20 cellular contexts compared by ENCODE assay signal in the genomic region with DNA sequence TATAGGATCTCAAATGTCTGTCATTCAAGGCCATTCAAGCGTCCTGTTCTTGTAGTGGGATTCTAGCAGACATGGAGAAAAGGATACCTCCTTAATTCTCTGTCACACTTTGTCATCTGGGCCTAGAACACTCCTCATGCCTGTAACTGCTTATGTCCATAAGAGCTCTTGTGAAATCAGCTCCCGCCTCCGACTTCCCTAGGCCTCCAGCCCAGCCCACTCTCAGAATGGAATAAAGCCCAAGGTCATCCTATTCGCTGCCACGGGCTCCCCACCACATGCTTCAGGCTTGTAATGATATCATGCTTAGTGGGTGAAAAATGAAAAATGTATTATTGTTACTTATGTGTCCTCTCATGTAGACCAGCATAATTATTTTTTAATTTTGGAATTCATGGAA.
DNase-seq lines count a peak whose midpoint lies in the region; ATAC-seq and TF ChIP-seq lines count a peak whose summit lies in the region.
"Had no signal": no experiment of that assay in that cellular context is flagged by ENCODE, and none has a peak within 500 bp of the region (broad histone marks: within the 10 kb centered on the region; RNA-seq: fewer than 3 reads in every experiment).

No MANE protein-coding gene starts in this region.

- H3K4me1 ChIP-seq in adrenal gland (replicated peaks in 1 of 2) (peaks cover 2 to 7% of the 10 kb centered on the region in 2 donors), lower lobe of right lung (no peaks in the 10 kb centered on the region)
- H3K4me1 ChIP-seq: heart left ventricle, sigmoid colon, tibial nerve had no signal

- peak; percentile 55 to 67 for ATAC-seq in lower lobe of right lung
- ATAC-seq: activated CD8-positive, alpha-beta T cell treated with anti-CD3 and anti-CD28 coated beads, Interleukin-2, amount 10 ng/mL, durations not matched to agents 7 days and 5 days; activated naive CD8-positive, alpha-beta T cell treated with anti-CD3 and anti-CD28 coated beads, Interleukin-2, amount 50 U/mL, for 24 hours; stimulated activated naive CD8-positive, alpha-beta T cell treated with anti-CD3 and anti-CD28 coated beads, Interleukin-15, amount 100 ng/mL, for 72 hours had no signal

- intact Hi-C loops in adrenal gland (cut with DNase I) (no loop called here), lower lobe of right lung (cut with DNase I) (no loop called here)

- no peaks in the 10 kb centered on the region for H3K9me3 ChIP-seq in adrenal gland (replicated peaks in 1 of 3)
- H3K9me3 ChIP-seq in lower lobe of right lung, result no peaks in the 10 kb centered on the region
- H3K9me3 ChIP-seq: heart left ventricle, sigmoid colon, tibial nerve had no signal

- peak; percentile 1 for DNase-seq in NB4 (ENCODE audit: low read depth)
- peak; percentile 68 for DNase-seq in NCI-H1105 treated with DMSO at 0.1 percent for 48 hours (lab: John Stamatoyannopoulos, UW)
- peak; percentile 25 to 85 (median 43) for DNase-seq in adrenal gland
- no peak for DNase-seq in lower lobe of right lung
- no peak for DNase-seq in iPS-NIHi7 (ENCODE audit: extremely low spot score)
- DNase-seq in HCEC 1CT, result no peak
- DNase-seq in NCI-H2196 treated with DMSO at 0.1 percent for 48 hours (lab: John Stamatoyannopoulos, UW; ENCODE audit: unreplicated experiment), result no peak
- DNase-seq: activated CD4-positive, alpha-beta T cell treated with anti-CD3 and anti-CD28 coated beads for 1 hour; activated CD8-positive, alpha-beta T cell treated with anti-CD3 and anti-CD28 coated beads, Interleukin-2, amount 10 ng/mL, durations not matched to agents 7 days and 5 days; activated effector memory CD4-positive, alpha-beta T cell treated with Interleukin-2 at 50 U/mL for 16 hours; activated naive CD8-positive, alpha-beta T cell treated with anti-CD3 and anti-CD28 coated beads, Interleukin-2, amount 50 U/mL, for 24 hours; activated T-cell treated with anti-CD3 and anti-CD28 coated beads for 4 hours; foreskin fibroblast; MV-4-11; NCI-H446 treated with DMSO at 0.1 percent for 48 hours; nephron progenitor cell; sigmoid colon; stimulated activated naive CD8-positive, alpha-beta T cell treated with anti-CD3 and anti-CD28 coated beads, Interleukin-15, amount 100 ng/mL, for 72 hours had no signal

- H3K27me3 ChIP-seq in adrenal gland (no peaks in the 10 kb centered on the region), lower lobe of right lung (ENCODE audit: low read depth) (no peaks in the 10 kb centered on the region)
- H3K27me3 ChIP-seq: heart left ventricle, sigmoid colon, tibial nerve had no signal

- TF ChIP-seq POLR2A in NB4 (IDR thresholded peaks at IDR 0.05; ENCODE audit: extremely low read depth, insufficient read length), result no peak
- TF ChIP-seq POLR2A in adrenal gland (IDR thresholded peaks at IDR 0.05), result no peak

- TF ChIP-seq CTCF in NB4 (IDR thresholded peaks at IDR 0.05; ENCODE audit: low read depth, low read length) (no peak), adrenal gland (IDR thresholded peaks at IDR 0.05) (no peak), lower lobe of right lung (IDR thresholded peaks at IDR 0.05) (no peak)

- H3K27ac ChIP-seq in adrenal gland, result no peak overlapping the region
- H3K27ac ChIP-seq in lower lobe of right lung, result no peak overlapping the region
- H3K27ac ChIP-seq: heart left ventricle, sigmoid colon, tibial nerve had no signal

- H3K4me3 ChIP-seq in NB4 (ENCODE audit: low read depth, low read length), result no peak overlapping the region
- no peak overlapping the region for H3K4me3 ChIP-seq in adrenal gland
- no peak overlapping the region for H3K4me3 ChIP-seq in lower lobe of right lung
- H3K4me3 ChIP-seq: heart left ventricle, sigmoid colon, tibial nerve had no signal

- WGBS in adrenal gland, 4 donors, result 41 to 60% (median 52%) methylated on average over 5 of the region's 5 CpGs

- H3K36me3 ChIP-seq in adrenal gland (replicated peaks in 1 of 2) (no peaks in the 10 kb centered on the region), lower lobe of right lung (no peaks in the 10 kb centered on the region)
- H3K36me3 ChIP-seq: heart left ventricle, sigmoid colon, tibial nerve had no signal

Comparison
In these comparisons a context has a peak if more than half of its experiments do, and no peak if none do; other contexts are left out.
1. DNase-seq: peak in NB4 (single experiment), NCI-H1105 treated with DMSO at 0.1 percent for 48 hours (single experiment) and adrenal gland (7 of 7); none in lower lobe of right lung (single experiment), iPS-NIHi7 (single experiment), HCEC 1CT (single experiment) and NCI-H2196 treated with DMSO at 0.1 percent for 48 hours (single experiment).